In genomic region chr2:71277536-71278103, GRCh38 we compare ENCODE assay signal across 8 cellular contexts. TPM values are rescaled to one million over a fixed set of nuclear protein-coding genes. Genes with fewer than 3 reads are reported as not detected.
DNase-seq lines count a peak whose midpoint lies in the region; ATAC-seq and TF ChIP-seq lines count a peak whose summit lies in the region.

No MANE protein-coding gene starts in this region.

- H3K9me3 Mint-ChIP-seq in CD8-positive, alpha-beta memory T cell: peaks cover 0 to 10% (median 9%) of the 10 kb centered on the region in 5 donors

- H3K4me2 ChIP-seq in PC-3 (ENCODE audit: low read length): peak overlapping the region; percentile 96

- no peak overlapping the region for H3K27ac Mint-ChIP-seq in CD8-positive, alpha-beta memory T cell

- TF ChIP-seq CTCF in PC-3 (conservative IDR thresholded peaks at IDR 0.05; ENCODE audit: low read depth, low read length) (peak; percentile 56), adrenal gland (IDR thresholded peaks at IDR 0.05) (peak in 5 of 6 experiments; percentile 10 to 33 (median 26)), lower leg skin (IDR thresholded peaks at IDR 0.05) (no peak)

- H2AFZ ChIP-seq in PC-3 (ENCODE audit: low read length): peak overlapping the region; percentile 85

- no peaks in the 10 kb centered on the region for H3K9me3 ChIP-seq in CD8-positive, alpha-beta memory T cell (ENCODE audit: low read length)
- H3K9me3 ChIP-seq in HAP-1: no peaks in the 10 kb centered on the region; the same call in 1 of the 2 replicates
- H3K9me3 ChIP-seq in PC-3 (ENCODE audit: low read length): no peaks in the 10 kb centered on the region
- H3K9me3 ChIP-seq in adrenal gland (replicated peaks in 1 of 3): no peaks in the 10 kb centered on the region

- H3K36me3 Mint-ChIP-seq in CD8-positive, alpha-beta memory T cell: no peaks in the 10 kb centered on the region

- TF ChIP-seq POLR2A in adrenal gland (IDR thresholded peaks at IDR 0.05) (no peak), lower leg skin (IDR thresholded peaks at IDR 0.05) (no peak)

- DNase-seq in CD8-positive, alpha-beta memory T cell: peak in 1 of 5 donors; percentile 6
- DNase-seq in HAP-1 (ENCODE audit: low spot score in 2 of 2) (peak; percentile 44 to 79), PC-3 (peak; percentile 58), adrenal gland (peak in 6 of 7 donors; percentile 15 to 63 (median 20)), left cardiac atrium (peak; percentile 58), posterior cingulate gyrus (peak; percentile 53 to 96 (median 72)), lower leg skin (ENCODE audit: low spot score in 2 of 2) (no peak)

- H3K4me1 Mint-ChIP-seq in CD8-positive, alpha-beta memory T cell: peaks cover 13 to 17% (median 15%) of the 10 kb centered on the region in 3 donors

- peaks cover 5% of the 10 kb centered on the region; the same call in 1 of the 2 replicates for H4K20me1 ChIP-seq in PC-3 (ENCODE audit: low read length)

- POLR2A ChIA-PET in CD8-positive, alpha-beta memory T cell (lab: Charles Lee): no interaction called here
- POLR2A ChIA-PET in PC-3 (lab: Charles Lee; ENCODE audit: unreplicated experiment): no interaction called here

- ATAC-seq in PC-3 (peak; percentile 57), left cardiac atrium (peak; percentile 70 to 73), HG02970 (IDR thresholded peaks at IDR 0.05; ENCODE audit: low FRiP score, unreplicated experiment) (no peak)

- CTCF ChIA-PET in CD8-positive, alpha-beta memory T cell (lab: Charles Lee): interaction anchor here (1.3 kb wide), 1 partner anchor 54 kb away, joined by 4 read pairs; the partner anchor contains the start of gene ZNF638
- CTCF ChIA-PET in PC-3 (lab: Charles Lee): no interaction called here

- H3K79me2 ChIP-seq in PC-3 (ENCODE audit: low read length): peaks cover 49% of the 10 kb centered on the region

- in situ Hi-C loops in HAP-1 (cut with MboI; ENCODE audit: low sequenced_read_pairs): no loop called here

- WGBS in adrenal gland, 4 donors: 6 to 9% (median 7%) methylated on average over 18 of the region's 18 CpGs
- WGBS in lower leg skin, 2 donors: 2 to 4% methylated on average over 18 of the region's 18 CpGs

- H3K27me3 Mint-ChIP-seq in CD8-positive, alpha-beta memory T cell: peaks cover 71 to 87% of the 10 kb centered on the region in 2 donors

- peak overlapping the region; percentile 51 for H3K9ac ChIP-seq in PC-3 (ENCODE audit: low read length)

- H3K27me3 ChIP-seq in CD8-positive, alpha-beta memory T cell (ENCODE audit: insufficient read depth, low read length, poor library complexity, severe bottlenecking): peaks cover 28% of the 10 kb centered on the region
- peaks cover 3% of the 10 kb centered on the region; the same call in 1 of the 2 replicates for H3K27me3 ChIP-seq in HAP-1 (ENCODE audit: low read depth)
- H3K27me3 ChIP-seq in PC-3 (ENCODE audit: low read length): no peaks in the 10 kb centered on the region
- peaks cover 35% of the 10 kb centered on the region for H3K27me3 ChIP-seq in adrenal gland

- H3K4me3 ChIP-seq in CD8-positive, alpha-beta memory T cell (ENCODE audit: low read length): no peak overlapping the region
- peak overlapping the region; percentile 49 for H3K4me3 ChIP-seq in HAP-1
- H3K4me3 ChIP-seq in PC-3 (ENCODE audit: low read length): peak overlapping the region; percentile 76
- H3K4me3 ChIP-seq in adrenal gland: peak overlapping the region in 1 of 4 donors; percentile 54
- H3K4me3 ChIP-seq in lower leg skin (ENCODE audit: low read depth, poor library complexity, severe bottlenecking): no peak overlapping the region

- intact Hi-C loops in PC-3 (cut with micrococcal nuclease) (loop anchor here (2.0 kb wide), 1 partner anchor 53 kb away; the partner anchor contains the start of gene ZNF638), adrenal gland (cut with DNase I) (no loop called here), left cardiac atrium (cut with DNase I) (loop anchor here (2.0 to 10.0 kb wide), 2 partner anchors 51 to 53 kb away; partner anchors contain the start of gene PAIP2B (in 2 of the 2)), posterior cingulate gyrus (cut with DNase I) (loop anchor here (5.0 kb wide), 1 partner anchor 55 kb away; the partner anchor contains the start of gene ZNF638), lower leg skin (cut with DNase I; ENCODE audit: low total_unique reads) (no loop called here)

- no peak overlapping the region for H3K27ac ChIP-seq in CD8-positive, alpha-beta memory T cell (ENCODE audit: low read depth, low read length)
- H3K27ac ChIP-seq in PC-3 (ENCODE audit: low read length): no peak overlapping the region
- H3K27ac ChIP-seq in adrenal gland: no peak overlapping the region

- no peaks in the 10 kb centered on the region for H3K36me3 ChIP-seq in CD8-positive, alpha-beta memory T cell (ENCODE audit: insufficient read depth, low read length)
- H3K36me3 ChIP-seq in HAP-1 (replicated peaks): no peaks in the 10 kb centered on the region
- H3K36me3 ChIP-seq in PC-3 (ENCODE audit: low read depth, low read length): no peaks in the 10 kb centered on the region
- no peaks in the 10 kb centered on the region for H3K36me3 ChIP-seq in adrenal gland (replicated peaks in 1 of 2)

- H3K4me3 Mint-ChIP-seq in CD8-positive, alpha-beta memory T cell: peak overlapping the region; percentile 70 to 83 (median 76)

- H3K4me1 ChIP-seq in CD8-positive, alpha-beta memory T cell (ENCODE audit: insufficient read depth, low read length): peaks cover 20% of the 10 kb centered on the region
- peaks cover 17% of the 10 kb centered on the region for H3K4me1 ChIP-seq in HAP-1
- H3K4me1 ChIP-seq in PC-3 (ENCODE audit: insufficient read depth, low read length): peaks cover 34% of the 10 kb centered on the region
- peaks cover 9 to 14% of the 10 kb centered on the region in 2 donors for H3K4me1 ChIP-seq in adrenal gland (replicated peaks in 1 of 2)

- H3F3A ChIP-seq in PC-3 (ENCODE audit: low read length, unreplicated experiment): no peaks in the 10 kb centered on the region

- H3K9me2 ChIP-seq in PC-3 (replicated peaks; ENCODE audit: low read length): no peaks in the 10 kb centered on the region

- BruUV-seq in PC-3 (replicated peaks; lab: Mats Ljungman, UMichigan): no TSS peak

RNA-seq across cellular contexts. Expression of gene PAIP2B, which starts 50.7 kb away (rescaled TPM):
- total RNA-seq in CD8-positive, alpha-beta memory T cell: 1 to 10 TPM; 2.1 to 2.3 TPM
- 2.2 TPM for polyA plus RNA-seq in CD8-positive, alpha-beta memory T cell
- total RNA-seq in PC-3 (2014; rRNA removed): 3.8 and 4.0 TPM in 2 replicates
- 1 to 10 TPM in 6 of 8 donors, under 1 TPM in 2; 0.54 to 5.9 (median 3.2) TPM for total RNA-seq in adrenal gland
- polyA plus RNA-seq in adrenal gland: 1 to 10 TPM in 2 of 3 donors, under 1 TPM in 1; 0.98 to 2.1 (median 1.0) TPM
- total RNA-seq in left cardiac atrium: 10 to 100 TPM; 15.1 to 20.5 TPM
- total RNA-seq in lower leg skin: 10 to 100 TPM; 20.1 to 29.8 (median 23.1) TPM

RNA-seq across cellular contexts. Expression of gene ZNF638, which starts 54.0 kb away (rescaled TPM):
- total RNA-seq in CD8-positive, alpha-beta memory T cell: 10 to 100 TPM; 77.9 to 83.4 TPM
- polyA plus RNA-seq in CD8-positive, alpha-beta memory T cell: 47.8 TPM
- total RNA-seq in PC-3 (2014; rRNA removed) (82.9 and 93.2 TPM in 2 replicates), adrenal gland (100 to 1,000 TPM in 5 of 8 donors, 10 to 100 TPM in 3; 60.1 to 212 (median 106) TPM), left cardiac atrium (10 to 100 TPM; 68.7 to 72.8 TPM), lower leg skin (100 to 1,000 TPM in 3 of 4 donors, 10 to 100 TPM in 1; 94.9 to 114 (median 109) TPM)
- 100 to 1,000 TPM in 2 of 3 donors, 10 to 100 TPM in 1; 80.8 to 525 (median 213) TPM for polyA plus RNA-seq in adrenal gland

Comparison
In these comparisons a context has a peak if more than half of its experiments do, and no peak if none do; other contexts are left out.
1. DNase-seq: peak in HAP-1 (2 of 2), PC-3 (single experiment), adrenal gland (6 of 7), left cardiac atrium (single experiment) and posterior cingulate gyrus (10 of 10); none in lower leg skin (0 of 2).
2. H3K4me3 ChIP-seq: peak in HAP-1 (single experiment) and PC-3 (single experiment); none in CD8-positive, alpha-beta memory T cell (single experiment) and lower leg skin (single experiment).
3. CTCF ChIP-seq: peak in PC-3 (single experiment) and adrenal gland (5 of 6); none in lower leg skin (0 of 3).
4. intact Hi-C loops: an anchor here in PC-3 (2.0 kb wide), left cardiac atrium (2.0 to 10.0 kb wide) and posterior cingulate gyrus (5.0 kb wide); none called in adrenal gland and lower leg skin.